ENCODE assay signal across 11 cellular contexts in the genomic region with DNA sequence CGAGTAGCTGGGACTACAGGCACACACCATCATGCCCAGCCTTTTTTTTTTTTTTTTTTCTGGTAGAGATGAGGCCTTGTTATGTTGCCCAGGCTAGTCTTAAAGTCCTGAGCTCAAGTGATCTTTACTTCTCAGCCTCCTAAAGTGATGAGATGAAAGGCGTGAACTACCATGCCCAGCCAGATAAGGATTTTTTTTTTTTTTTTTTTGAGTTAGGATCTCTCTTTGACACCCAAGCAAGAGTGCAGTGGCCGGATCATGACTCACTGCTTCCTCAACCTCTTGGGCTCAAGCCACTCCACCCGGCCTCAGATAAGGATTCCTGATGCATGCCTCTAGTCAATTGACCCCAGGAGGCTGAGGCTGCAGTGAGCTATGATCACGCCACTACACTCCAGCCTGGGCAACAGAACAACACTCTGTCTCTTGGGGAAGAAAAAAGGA. TPM values are rescaled to one million over a fixed set of nuclear protein-coding genes. Genes with fewer than 3 reads are reported as not detected.
DNase-seq lines count a peak whose midpoint lies in the region; ATAC-seq, FAIRE-seq and TF ChIP-seq lines count a peak whose summit lies in the region.
"Had no signal": no experiment of that assay in that cellular context is flagged by ENCODE, and none has a peak within 500 bp of the region (broad histone marks: within the 10 kb centered on the region; RNA-seq: fewer than 3 reads in every experiment).

No MANE protein-coding gene starts in this region.

- H3K9me3 ChIP-seq in A549 (no peaks in the 10 kb centered on the region), astrocyte (ENCODE audit: insufficient read depth, low read depth, low read length) (no peaks in the 10 kb centered on the region)

- no peak overlapping the region for H2AFZ ChIP-seq in astrocyte (ENCODE audit: low read depth, low read length)

- H3K9me3 Mint-ChIP-seq in astrocyte (ENCODE audit: unreplicated experiment) (peaks cover 1% of the 10 kb centered on the region), osteocyte (ENCODE audit: unreplicated experiment) (no peaks in the 10 kb centered on the region)
- H3K9me3 Mint-ChIP-seq: memory B cell had no signal

- CTCF ChIA-PET in A549 (lab: Yijun Ruan, JAX): interaction anchor here (0.6 to 4.6 kb wide), 11 partner anchors 8 to 726 kb away, joined by 3 to 25 read pairs (median 5); partner anchors contain the start of gene PLEKHG4

- FAIRE-seq in A549 (lab: Jason Lieb, UNC) (no peak), HTR-8/SVneo (lab: Jason Lieb, UNC) (peak; percentile 89), astrocyte (lab: Jason Lieb, UNC) (peak; percentile 65), GM19239 (lab: Jason Lieb, UNC) (no peak)

- no peaks in the 10 kb centered on the region for H4K20me1 ChIP-seq in astrocyte (ENCODE audit: insufficient read depth, low read length)

- DNase-seq in A549 (ENCODE audit: low read depth in 1 of 2, low spot score in 1 of 2) (peak in 1 of 2 experiments; percentile 61), HTR-8/SVneo (ENCODE audit: insufficient read length, low spot score) (peak; percentile 62), astrocyte (ENCODE audit: low read depth) (peak; percentile 95), hepatic stellate cell (ENCODE audit: low spot score) (peak; percentile 75), GM19239 (ENCODE audit: insufficient read length, low spot score) (no peak), osteocyte (ENCODE audit: extremely low spot score, unreplicated experiment) (no peak)
- DNase-seq: activated CD8-positive, alpha-beta memory T cell treated with anti-CD3 and anti-CD28 coated beads, Interleukin-2, amount 10 ng/mL, durations not matched to agents 7 days and 5 days; cortex of kidney had no signal

- peak; percentile 54 to 66; a peak in 3 of 6 replicates for ATAC-seq in A549
- ATAC-seq in HG02884 (IDR thresholded peaks at IDR 0.05; ENCODE audit: unreplicated experiment): no peak
- ATAC-seq in HG02970 (IDR thresholded peaks at IDR 0.05; ENCODE audit: low FRiP score, unreplicated experiment): no peak
- ATAC-seq: activated CD8-positive, alpha-beta memory T cell treated with anti-CD3 and anti-CD28 coated beads, Interleukin-2, amount 10 ng/mL, durations not matched to agents 7 days and 5 days had no signal

- H3K36me3 Mint-ChIP-seq in astrocyte (ENCODE audit: low read depth, unreplicated experiment) (peaks cover 2% of the 10 kb centered on the region), osteocyte (ENCODE audit: unreplicated experiment) (no peaks in the 10 kb centered on the region)
- H3K36me3 Mint-ChIP-seq: activated CD8-positive, alpha-beta memory T cell treated with anti-CD3 and anti-CD28 coated beads, Interleukin-2, amount 10 ng/mL, durations not matched to agents 7 days and 5 days; memory B cell had no signal

- H3K27ac Mint-ChIP-seq in astrocyte (ENCODE audit: unreplicated experiment) (peak overlapping the region; percentile 70), osteocyte (ENCODE audit: unreplicated experiment) (no peak overlapping the region)
- H3K27ac Mint-ChIP-seq: activated CD8-positive, alpha-beta memory T cell treated with anti-CD3 and anti-CD28 coated beads, Interleukin-2, amount 10 ng/mL, durations not matched to agents 7 days and 5 days; memory B cell had no signal

- H3K27ac ChIP-seq in A549: 0 out of 6 replicates have a peak overlapping the region, but pooled peaks of 1 of the 2 experiments have one; percentile 29
- H3K27ac ChIP-seq in astrocyte (ENCODE audit: low read depth, low read length): peak overlapping the region; percentile 22

- H3K4me3 Mint-ChIP-seq in astrocyte (ENCODE audit: unreplicated experiment) (no peak overlapping the region), osteocyte (ENCODE audit: unreplicated experiment) (no peak overlapping the region)
- H3K4me3 Mint-ChIP-seq: activated CD8-positive, alpha-beta memory T cell treated with anti-CD3 and anti-CD28 coated beads, Interleukin-2, amount 10 ng/mL, durations not matched to agents 7 days and 5 days; memory B cell had no signal

- H3K27me3 Mint-ChIP-seq in astrocyte (ENCODE audit: low read depth, unreplicated experiment) (peaks cover 24% of the 10 kb centered on the region), osteocyte (ENCODE audit: unreplicated experiment) (no peaks in the 10 kb centered on the region)
- H3K27me3 Mint-ChIP-seq: activated CD8-positive, alpha-beta memory T cell treated with anti-CD3 and anti-CD28 coated beads, Interleukin-2, amount 10 ng/mL, durations not matched to agents 7 days and 5 days had no signal

- POLR2A ChIA-PET in A549 (lab: Yijun Ruan, JAX): interaction anchor here (0.6 to 0.9 kb wide), 5 partner anchors 10 to 220 kb away, joined by 4 to 9 read pairs (median 5); no protein-coding TSS in a partner anchor

- H3K4me3 ChIP-seq in A549 (no peak overlapping the region), astrocyte (ENCODE audit: insufficient read depth, low read depth, low read length) (no peak overlapping the region)

- peaks cover 11% of the 10 kb centered on the region for H3K4me1 Mint-ChIP-seq in astrocyte (ENCODE audit: low read depth, unreplicated experiment)
- H3K4me1 Mint-ChIP-seq in osteocyte (ENCODE audit: unreplicated experiment): peaks cover 4% of the 10 kb centered on the region
- H3K4me1 Mint-ChIP-seq: activated CD8-positive, alpha-beta memory T cell treated with anti-CD3 and anti-CD28 coated beads, Interleukin-2, amount 10 ng/mL, durations not matched to agents 7 days and 5 days; memory B cell had no signal

- H3K79me2 ChIP-seq in astrocyte (ENCODE audit: insufficient read depth, low read length): no peaks in the 10 kb centered on the region

- 48% methylated on average over 5 of the region's 5 CpGs for WGBS in A549 (ENCODE audit: missing lambda C conversion rate)

- H3K27me3 ChIP-seq in astrocyte (ENCODE audit: insufficient read depth, low read length): no peaks in the 10 kb centered on the region

- no peak overlapping the region for H3K4me2 ChIP-seq in A549
- peak overlapping the region; percentile 25 for H3K4me2 ChIP-seq in astrocyte (ENCODE audit: low read length)

- TF ChIP-seq CTCF in A549 (IDR thresholded peaks at IDR 0.05): no peak
- TF ChIP-seq CTCF in astrocyte (IDR thresholded peaks at IDR 0.05; ENCODE audit: insufficient read depth, low read depth, low read length): no peak
- TF ChIP-seq CTCF in osteocyte (IDR thresholded peaks at IDR 0.05): no peak

- H3K9ac ChIP-seq in astrocyte (ENCODE audit: low read length): no peak overlapping the region

- H3K4me1 ChIP-seq in A549: peaks cover 12% of the 10 kb centered on the region
- H3K4me1 ChIP-seq in astrocyte (ENCODE audit: insufficient read depth, low read length): peaks cover 25% of the 10 kb centered on the region

- TF ChIP-seq EP300 in A549 (IDR thresholded peaks at IDR 0.05): no peak

- TF ChIP-seq RAD21 in A549 (conservative IDR thresholded peaks at IDR 0.05 in 1 of 2, IDR thresholded peaks at IDR 0.05 in 1 of 2): no peak

- H3K36me3 ChIP-seq in astrocyte (ENCODE audit: insufficient read depth, low read length): no peaks in the 10 kb centered on the region

- no peak for TF ChIP-seq POLR2A in A549 (IDR thresholded peaks at IDR 0.05; ENCODE audit: low read length)

TF ChIP-seq in A549, 52 proteins besides CTCF, POLR2A, EP300 and RAD21:
- TF ChIP-seq HOXB13 (CRISPR knock-in tag; IDR thresholded peaks at IDR 0.05; ENCODE audit: low read depth) (no peak), FOSL2 (IDR thresholded peaks at IDR 0.05) (no peak), FOSL2 (CRISPR knock-in tag; IDR thresholded peaks at IDR 0.05) (peak; percentile 13; the same call in 1 of the 2 replicates), ZNF302 (CRISPR knock-in tag; IDR thresholded peaks at IDR 0.05) (no peak), CEBPB (IDR thresholded peaks at IDR 0.05) (no peak), SREBF2 (IDR thresholded peaks at IDR 0.05) (no peak), MYC (IDR thresholded peaks at IDR 0.05; ENCODE audit: borderline replicate concordance, low read length) (no peak), KDM5A (IDR thresholded peaks at IDR 0.05) (no peak)
TF ChIP-seq in A549: peak in this region for 1.

RNA-seq across cellular contexts. Expression of gene PLEKHG4, which starts 11.2 kb away (rescaled TPM):
- polyA plus RNA-seq in A549 (2011; rRNA removed): 10.0 and 17.7 TPM in 2 replicates
- 16.6 and 21.7 TPM in 2 replicates for polyA plus RNA-seq in A549 (2012; cell fraction: cytosol; rRNA removed)
- polyA plus RNA-seq in A549 (2012; cell fraction: nucleus; rRNA removed): 99.4 and 105 TPM in 2 replicates
- polyA plus RNA-seq in A549 (2017; fragmentation: RNase III; extraction: RNeasy Plus Mini Kit Qiagen cat#74134 plus additional on column Dnase treatment): 15.6 to 16.6 TPM (median 15.9 TPM) in 3 replicates
- 21.7 and 24.1 TPM in 2 replicates for polyA minus RNA-seq in A549 (2011; rRNA and poly(A)+ RNA removed)
- total RNA-seq in astrocyte: 1.8 and 2.4 TPM in 2 replicates
- total RNA-seq in osteocyte: 10.1 and 11.4 TPM in 2 replicates

RNA-seq across cellular contexts. Expression of gene SLC9A5, which starts 19.4 kb away (rescaled TPM):
- polyA plus RNA-seq in A549 (2011; rRNA removed) (0.83 and 1.1 TPM in 2 replicates), A549 (2017; fragmentation: RNase III; extraction: RNeasy Plus Mini Kit Qiagen cat#74134 plus additional on column Dnase treatment) (1.6 to 2.6 TPM (median 2.5 TPM) in 3 replicates)
- 1.2 and 1.3 TPM in 2 replicates for polyA plus RNA-seq in A549 (2012; cell fraction: cytosol; rRNA removed)
- 8.4 and 9.9 TPM in 2 replicates for polyA plus RNA-seq in A549 (2012; cell fraction: nucleus; rRNA removed)
- 0.99 and 1.6 TPM in 2 replicates for polyA minus RNA-seq in A549 (2011; rRNA and poly(A)+ RNA removed)
- total RNA-seq in astrocyte (2.4 and 2.5 TPM in 2 replicates), osteocyte (4.2 and 4.4 TPM in 2 replicates)

RNA-seq across cellular contexts. Expression of gene FHOD1, which starts 20.9 kb away (rescaled TPM):
- polyA plus RNA-seq in A549 (2011; rRNA removed) (16.1 and 18.1 TPM in 2 replicates), A549 (2017; fragmentation: RNase III; extraction: RNeasy Plus Mini Kit Qiagen cat#74134 plus additional on column Dnase treatment) (29.1 to 34.2 TPM (median 33.6 TPM) in 3 replicates)
- polyA plus RNA-seq in A549 (2012; cell fraction: cytosol; rRNA removed): 34.2 and 36.9 TPM in 2 replicates
- polyA plus RNA-seq in A549 (2012; cell fraction: nucleus; rRNA removed): 169 and 214 TPM in 2 replicates
- polyA minus RNA-seq in A549 (2011; rRNA and poly(A)+ RNA removed): 23.2 and 31.8 TPM in 2 replicates
- total RNA-seq in astrocyte (38.1 and 40.5 TPM in 2 replicates), osteocyte (60.0 and 71.7 TPM in 2 replicates)

RNA-seq across cellular contexts. Expression of gene TMEM208, which starts 41.2 kb away (rescaled TPM):
- polyA plus RNA-seq in A549 (2011; rRNA removed) (70.2 and 73.5 TPM in 2 replicates), A549 (2017; fragmentation: RNase III; extraction: RNeasy Plus Mini Kit Qiagen cat#74134 plus additional on column Dnase treatment) (103 to 114 TPM (median 114 TPM) in 3 replicates)
- 117 and 121 TPM in 2 replicates for polyA plus RNA-seq in A549 (2012; cell fraction: cytosol; rRNA removed)
- 96.8 and 125 TPM in 2 replicates for polyA plus RNA-seq in A549 (2012; cell fraction: nucleus; rRNA removed)
- polyA minus RNA-seq in A549 (2011; rRNA and poly(A)+ RNA removed): 61.1 and 70.3 TPM in 2 replicates
- total RNA-seq in astrocyte (47.5 and 51.6 TPM in 2 replicates), osteocyte (41.0 and 44.5 TPM in 2 replicates)

RNA-seq across cellular contexts. Expression of gene KCTD19, which starts 58.4 kb away (rescaled TPM):
- polyA plus RNA-seq in A549 (2011; rRNA removed) (1.1 and 2.4 TPM in 2 replicates), A549 (2017; fragmentation: RNase III; extraction: RNeasy Plus Mini Kit Qiagen cat#74134 plus additional on column Dnase treatment) (0.57 to 1.00 TPM (median 0.76 TPM) in 3 replicates)
- polyA plus RNA-seq in A549 (2012; cell fraction: cytosol; rRNA removed): 0.36 and 0.84 TPM in 2 replicates
- 1.8 and 2.1 TPM in 2 replicates for polyA plus RNA-seq in A549 (2012; cell fraction: nucleus; rRNA removed)
- 1.2 and 4.5 TPM in 2 replicates for polyA minus RNA-seq in A549 (2011; rRNA and poly(A)+ RNA removed)
- total RNA-seq in astrocyte (not detected in 2 replicates), osteocyte (0.39 TPM in 1 of 2 replicates, not detected in the other)

Comparison
In these comparisons a context has a peak if more than half of its experiments do, and no peak if none do; other contexts are left out.
1. ATAC-seq: peak in A549 (2 of 2); none in HG02884 (single experiment) and HG02970 (single experiment).
2. DNase-seq: peak in HTR-8/SVneo (single experiment), astrocyte (single experiment) and hepatic stellate cell (single experiment); none in GM19239 (single experiment) and osteocyte (single experiment).